In the genomic region with DNA sequence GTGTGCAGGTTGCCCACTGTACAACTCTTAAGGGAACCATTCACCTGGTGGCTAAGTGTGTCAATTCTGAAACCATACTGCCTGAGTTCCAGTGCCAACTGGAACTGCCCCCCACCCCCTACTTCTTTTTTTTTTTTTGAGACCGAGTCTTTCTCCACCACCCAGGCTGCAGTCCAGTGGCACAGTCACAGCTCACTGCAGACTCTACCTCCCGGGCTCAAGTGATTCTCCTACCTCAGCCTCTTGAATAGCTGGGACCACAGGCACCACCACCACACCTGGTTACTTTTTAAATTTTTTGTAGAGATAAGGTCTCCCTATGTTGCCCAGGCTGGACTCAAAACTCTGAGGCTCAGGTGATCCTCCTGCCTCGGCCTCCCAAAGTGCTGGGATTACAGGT, we compare ENCODE assay signal across 30 cellular contexts.
"Had no signal": no experiment of that assay in that cellular context is flagged by ENCODE, and none has a peak within 500 bp of the region (broad histone marks: within the 10 kb centered on the region; RNA-seq: fewer than 3 reads in every experiment).

No MANE protein-coding gene starts in this region.

- H3K27me3 Mint-ChIP-seq: activated naive CD8-positive, alpha-beta T cell treated with anti-CD3 and anti-CD28 coated beads for 36 hours had no signal

- H3K27me3 ChIP-seq: adrenal gland, gastrocnemius medialis, sigmoid colon, tibial artery had no signal

- H3K4me3 ChIP-seq: adrenal gland, gastrocnemius medialis, sigmoid colon, tibial artery had no signal

- H3K36me3 ChIP-seq: adrenal gland, gastrocnemius medialis, sigmoid colon, tibial artery had no signal

- ATAC-seq: gastrocnemius medialis; naive thymus-derived CD4-positive, alpha-beta T cell; stimulated activated memory B cell treated with anti-CD40 and anti-IgM and Interleukin-4, amounts not matched to agents 10 μg/mL and 1 μg/mL and 100 μg/mL, for 72 hours; stimulated activated naive CD8-positive, alpha-beta T cell treated with anti-CD3 and anti-CD28 coated beads, Interleukin-15, amount 100 ng/mL, for 72 hours had no signal

- H3K9me3 ChIP-seq: adrenal gland, gastrocnemius medialis, sigmoid colon, tibial artery had no signal

- H3K27ac Mint-ChIP-seq: activated naive CD4-positive, alpha-beta T cell treated with anti-CD3 and anti-CD28 coated beads for 36 hours; activated naive CD8-positive, alpha-beta T cell treated with anti-CD3 and anti-CD28 coated beads for 36 hours; activated T-helper 1 cell treated with anti-CD3 and anti-CD28 coated beads, Interleukin-12 subunit alpha, Interleukin-12 subunit beta, Interleukin-2, Interleukin-4 antibody, amounts not matched to agents 30 ng/mL and 10 ng/mL and 1 ng/mL, durations not matched to agents 14 hours and 24 hours and 36 hours; brain; naive thymus-derived CD4-positive, alpha-beta T cell; stimulated activated memory B cell treated with anti-CD40 and anti-IgM and Interleukin-4, amounts not matched to agents 10 μg/mL and 1 μg/mL and 100 μg/mL, for 72 hours; stimulated activated naive CD8-positive, alpha-beta T cell treated with anti-CD3 and anti-CD28 coated beads, Interleukin-15, amount 100 ng/mL, for 72 hours; T-helper 2 cell treated with Interferon-gamma antibody and Interleukin-4, amounts not matched to agents 5 μg/mL and 100 μg/mL, for 36 hours had no signal

- H3K27ac ChIP-seq: adrenal gland, gastrocnemius medialis, sigmoid colon, tibial artery, VCaP had no signal

- H3K4me3 Mint-ChIP-seq: activated naive CD4-positive, alpha-beta T cell treated with anti-CD3 and anti-CD28 coated beads for 36 hours; activated naive CD8-positive, alpha-beta T cell treated with anti-CD3 and anti-CD28 coated beads for 36 hours; activated T-helper 1 cell treated with anti-CD3 and anti-CD28 coated beads, Interleukin-12 subunit alpha, Interleukin-12 subunit beta, Interleukin-2, Interleukin-4 antibody, amounts not matched to agents 30 ng/mL and 10 ng/mL and 1 ng/mL, durations not matched to agents 14 hours and 24 hours and 36 hours; brain; endodermal cell; naive thymus-derived CD4-positive, alpha-beta T cell; stimulated activated memory B cell treated with anti-CD40 and anti-IgM and Interleukin-4, amounts not matched to agents 10 μg/mL and 1 μg/mL and 100 μg/mL, for 72 hours; stimulated activated naive CD8-positive, alpha-beta T cell treated with anti-CD3 and anti-CD28 coated beads, Interleukin-15, amount 100 ng/mL, for 72 hours; T-helper 2 cell treated with Interferon-gamma antibody and Interleukin-4, amounts not matched to agents 5 μg/mL and 100 μg/mL, for 36 hours had no signal

- H3K9me3 Mint-ChIP-seq: activated naive CD4-positive, alpha-beta T cell treated with anti-CD3 and anti-CD28 coated beads for 36 hours; activated naive CD8-positive, alpha-beta T cell treated with anti-CD3 and anti-CD28 coated beads for 36 hours; activated T-helper 1 cell treated with anti-CD3 and anti-CD28 coated beads, Interleukin-12 subunit alpha, Interleukin-12 subunit beta, Interleukin-2, Interleukin-4 antibody, amounts not matched to agents 30 ng/mL and 10 ng/mL and 1 ng/mL, durations not matched to agents 14 hours and 24 hours and 36 hours; stimulated activated memory B cell treated with anti-CD40 and anti-IgM and Interleukin-4, amounts not matched to agents 10 μg/mL and 1 μg/mL and 100 μg/mL, for 72 hours; stimulated activated naive CD8-positive, alpha-beta T cell treated with anti-CD3 and anti-CD28 coated beads, Interleukin-15, amount 100 ng/mL, for 72 hours; T-helper 2 cell treated with Interferon-gamma antibody and Interleukin-4, amounts not matched to agents 5 μg/mL and 100 μg/mL, for 36 hours had no signal

- H3K36me3 Mint-ChIP-seq: brain; naive thymus-derived CD4-positive, alpha-beta T cell; stimulated activated memory B cell treated with anti-CD40 and anti-IgM and Interleukin-4, amounts not matched to agents 10 μg/mL and 1 μg/mL and 100 μg/mL, for 72 hours had no signal

- H3K4me1 ChIP-seq: adrenal gland, gastrocnemius medialis, sigmoid colon, tibial artery had no signal

- DNase-seq: activated CD4-positive, alpha-beta T cell treated with anti-CD3 and anti-CD28 coated beads for 4 hours; activated CD4-positive, alpha-beta T cell treated with anti-CD3 and anti-CD28 coated beads, Interleukin-2, amount 50 U/mL, for 4 hours; activated CD8-positive, alpha-beta memory T cell treated with anti-CD3 and anti-CD28 coated beads for 24 hours; activated effector memory CD4-positive, alpha-beta T cell treated with anti-CD3 and anti-CD28 coated beads, Interleukin-2, amount 50 U/mL, for 16 hours; activated naive CD4-positive, alpha-beta T cell treated with anti-CD3 and anti-CD28 coated beads for 36 hours; activated naive CD8-positive, alpha-beta T cell treated with anti-CD3 and anti-CD28 coated beads for 36 hours; aorta; caudate nucleus; endodermal cell; gastrocnemius medialis; glutamatergic neuron; left cardiac atrium; left ventricle myocardium superior; midbrain; naive thymus-derived CD4-positive, alpha-beta T cell; sigmoid colon; small intestine; stimulated activated CD4-positive, alpha-beta T cell treated with anti-CD3 and anti-CD28 coated beads, Interleukin-1b, Interleukin-23, amount 100 ng/mL, for 48 hours; stimulated activated CD4-positive, alpha-beta T cell treated with anti-CD3 and anti-CD28 coated beads, Interleukin-4, amount 100 ng/mL, for 4 hours; stimulated activated CD8-positive, alpha-beta memory T cell treated with anti-CD3 and anti-CD28 coated beads, Interleukin-4, amount 100 ng/mL, for 48 hours; stimulated activated naive CD8-positive, alpha-beta T cell treated with anti-CD3 and anti-CD28 coated beads, Interleukin-15, amount 100 ng/mL, for 72 hours; substantia nigra; T-helper 1 cell; tibial artery had no signal

- H3K4me1 Mint-ChIP-seq: activated naive CD8-positive, alpha-beta T cell treated with anti-CD3 and anti-CD28 coated beads for 36 hours; stimulated activated memory B cell treated with anti-CD40 and anti-IgM and Interleukin-4, amounts not matched to agents 10 μg/mL and 1 μg/mL and 100 μg/mL, for 72 hours; stimulated activated naive CD8-positive, alpha-beta T cell treated with anti-CD3 and anti-CD28 coated beads, Interleukin-15, amount 100 ng/mL, for 72 hours had no signal
